8 cellular contexts compared by ENCODE assay signal in the genomic region with DNA sequence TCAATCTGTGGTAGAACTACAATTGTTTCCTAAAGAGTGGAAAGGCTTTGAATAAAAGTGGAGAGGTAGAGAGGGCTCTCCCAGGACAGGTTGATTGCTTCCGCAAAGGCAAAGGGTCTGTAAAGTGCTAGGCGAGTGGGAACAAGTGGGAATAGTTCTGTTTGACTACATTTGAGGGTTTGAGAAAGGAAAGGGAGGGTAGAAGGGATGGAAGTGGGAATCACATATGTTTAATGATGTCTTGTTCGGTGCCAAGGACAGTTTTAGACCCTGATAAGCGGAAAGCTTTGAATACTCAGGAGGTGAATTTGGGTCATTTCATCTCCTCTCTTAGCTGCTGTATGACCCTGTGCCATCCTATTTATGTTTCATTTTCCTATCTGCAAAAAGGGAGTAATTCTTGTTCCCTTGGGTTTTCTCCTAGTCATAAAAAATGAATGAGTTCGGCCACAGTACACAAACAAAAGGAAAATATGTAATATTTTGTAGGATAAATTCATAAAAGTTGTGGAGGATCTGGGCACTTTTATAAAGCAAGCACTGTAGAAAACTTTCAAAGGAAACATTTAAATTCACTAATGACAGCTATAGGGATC. TPM values are rescaled to one million over a fixed set of nuclear protein-coding genes. Genes with fewer than 3 reads are reported as not detected.
DNase-seq lines count a peak whose midpoint lies in the region; TF ChIP-seq lines count a peak whose summit lies in the region.

No MANE protein-coding gene starts in this region.

- no peak for TF ChIP-seq EP300 in esophagus muscularis mucosa (IDR thresholded peaks at IDR 0.05)

- DNase-seq in GM23248: no peak
- no peak for DNase-seq in esophagus muscularis mucosa (ENCODE audit: extremely low spot score)
- no peak for DNase-seq in foreskin melanocyte
- no peak for DNase-seq in head of caudate nucleus
- DNase-seq in NCI-H774 (lab: John Stamatoyannopoulos, UW): no peak
- DNase-seq in stimulated activated CD4-positive, alpha-beta T cell treated with anti-CD3 and anti-CD28 coated beads, Interleukin-4, amount 100 ng/mL, for 1 hour: no peak

- H3K79me2 ChIP-seq in GM23248 (ENCODE audit: insufficient read depth) (peaks cover 10% of the 10 kb centered on the region; the same call in 1 of the 2 replicates), OCI-LY1 (ENCODE audit: insufficient read depth, low read length) (peaks cover 26% of the 10 kb centered on the region)

- peak overlapping the region; percentile 54; the same call in 1 of the 2 replicates for H2AFZ ChIP-seq in GM23248
- H2AFZ ChIP-seq in OCI-LY1 (ENCODE audit: low read length): no peak overlapping the region

- H3K36me3 ChIP-seq in GM23248 (ENCODE audit: low read depth) (peaks cover 10% of the 10 kb centered on the region), OCI-LY1 (ENCODE audit: insufficient read depth, low read length) (peaks cover 31% of the 10 kb centered on the region), esophagus muscularis mucosa (peaks cover 9 to 10% (median 9%) of the 10 kb centered on the region in 4 donors), rectal smooth muscle tissue (ENCODE audit: control insufficient read depth, insufficient read depth, low read length) (peaks cover 10% of the 10 kb centered on the region)

- TF ChIP-seq CTCF in OCI-LY1 (IDR thresholded peaks at IDR 0.05; ENCODE audit: low read length) (no peak), esophagus muscularis mucosa (IDR thresholded peaks at IDR 0.05) (no peak)

- peak overlapping the region; percentile 93 for H3K27ac ChIP-seq in GM23248
- peak overlapping the region; percentile 95 for H3K27ac ChIP-seq in OCI-LY1 (ENCODE audit: low read depth, low read length, poor library complexity, severe bottlenecking)
- peak overlapping the region; percentile 94 to 99 (median 95) for H3K27ac ChIP-seq in esophagus muscularis mucosa (replicated peaks in 1 of 4)
- peak overlapping the region; percentile 99 for H3K27ac ChIP-seq in rectal smooth muscle tissue (ENCODE audit: low read depth, low read length)

- intact Hi-C loops in esophagus muscularis mucosa (cut with DNase I) (loop anchor here (2.0 kb wide), 1 partner anchor 65 kb away; no protein-coding TSS in a partner anchor), head of caudate nucleus (cut with DNase I) (no loop called here)

- H3K9ac ChIP-seq in GM23248 (peak overlapping the region; percentile 90), OCI-LY1 (ENCODE audit: low read length) (peak overlapping the region; percentile 93), rectal smooth muscle tissue (ENCODE audit: low read length) (no peak overlapping the region)

- no peak for TF ChIP-seq POLR2A in esophagus muscularis mucosa (IDR thresholded peaks at IDR 0.05; ENCODE audit: low read depth)

- H3K4me3 ChIP-seq in GM23248 (peak overlapping the region; percentile 67), OCI-LY1 (ENCODE audit: low read depth, low read length, poor library complexity, severe bottlenecking) (peak overlapping the region; percentile 81), esophagus muscularis mucosa (no peak overlapping the region), rectal smooth muscle tissue (ENCODE audit: low read length) (no peak overlapping the region)

- H3K27me3 ChIP-seq in GM23248 (replicated peaks; ENCODE audit: insufficient read depth): no peaks in the 10 kb centered on the region
- H3K27me3 ChIP-seq in OCI-LY1 (ENCODE audit: insufficient read depth, low read length): no peaks in the 10 kb centered on the region
- peaks cover 0 to 4% (median 0%) of the 10 kb centered on the region in 4 donors for H3K27me3 ChIP-seq in esophagus muscularis mucosa
- no peaks in the 10 kb centered on the region for H3K27me3 ChIP-seq in rectal smooth muscle tissue (ENCODE audit: control insufficient read depth, insufficient read depth, low read length)

- H3K9me3 ChIP-seq in GM23248 (ENCODE audit: low read depth) (no peaks in the 10 kb centered on the region), OCI-LY1 (ENCODE audit: low read length) (no peaks in the 10 kb centered on the region), esophagus muscularis mucosa (no peaks in the 10 kb centered on the region)

- in situ Hi-C loops in GM23248 (cut with MboI): no loop called here

- H3F3A ChIP-seq in GM23248 (ENCODE audit: insufficient read depth): peaks cover 10% of the 10 kb centered on the region; the same call in 1 of the 2 replicates
- H3F3A ChIP-seq in OCI-LY1 (ENCODE audit: insufficient read depth, low read length): peaks cover 8% of the 10 kb centered on the region; the same call in 1 of the 2 replicates

- H4K20me1 ChIP-seq in GM23248 (ENCODE audit: insufficient read depth): no peaks in the 10 kb centered on the region
- H4K20me1 ChIP-seq in OCI-LY1 (ENCODE audit: insufficient read depth, low read length): peaks cover 3% of the 10 kb centered on the region

- no peaks in the 10 kb centered on the region for H3K9me2 ChIP-seq in GM23248 (ENCODE audit: insufficient read depth)
- no peaks in the 10 kb centered on the region for H3K9me2 ChIP-seq in OCI-LY1 (ENCODE audit: low read depth, low read length)

- H3K4me2 ChIP-seq in GM23248 (ENCODE audit: unreplicated experiment) (peak overlapping the region; percentile 76), OCI-LY1 (ENCODE audit: low read length) (peak overlapping the region; percentile 81)

- 88 to 90% methylated on average over 5 of the region's 5 CpGs for WGBS in GM23248 (ENCODE audit: low coverage in 1 of 2, low lambda C conversion rate in 2 of 2, missing lambda C conversion rate in 2 of 2), 2 experiments
- 89% methylated on average over 5 of the region's 5 CpGs for WGBS in esophagus muscularis mucosa

- H3K4me1 ChIP-seq in GM23248 (ENCODE audit: insufficient read depth) (peaks cover 14% of the 10 kb centered on the region), OCI-LY1 (ENCODE audit: insufficient read depth, low read length, severe bottlenecking) (peaks cover 28% of the 10 kb centered on the region), esophagus muscularis mucosa (peaks cover 20 to 32% (median 29%) of the 10 kb centered on the region in 4 donors), rectal smooth muscle tissue (ENCODE audit: control insufficient read depth, insufficient read depth, low read length) (peaks cover 7% of the 10 kb centered on the region)

RNA-seq across cellular contexts. Expression of gene PIM1, which starts 1.7 kb away (rescaled TPM):
- total RNA-seq in GM23248 (2014; rRNA removed; shearing (Covaris generic)): 12.6 and 15.5 TPM in 2 replicates
- 10.8 and 12.0 TPM in 2 replicates for polyA plus RNA-seq in GM23248 (2016; fragmentation: Nextera tagmentation; extraction: Ambion mirVana)
- total RNA-seq in esophagus muscularis mucosa: 100 to 1,000 TPM in 1 of 4 donors, 10 to 100 TPM in 3; 26.0 to 176 (median 26.5) TPM

Comparison
In these comparisons a context has a peak if more than half of its experiments do, and no peak if none do; other contexts are left out.
1. H3K4me3 ChIP-seq: peak in GM23248 (single experiment) and OCI-LY1 (single experiment); none in esophagus muscularis mucosa (0 of 4) and rectal smooth muscle tissue (single experiment).
2. Peak in every context shown above with its lines, with median percentiles within 50 percentile points of each other: H3K27ac ChIP-seq.